15 cellular contexts compared by ENCODE assay signal in genomic region chr17:73347355-73347754, GRCh38. TPM values are rescaled to one million over a fixed set of nuclear protein-coding genes. Genes with fewer than 3 reads are reported as not detected.
DNase-seq lines count a peak whose midpoint lies in the region; ATAC-seq and TF ChIP-seq lines count a peak whose summit lies in the region.
"Had no signal": no experiment of that assay in that cellular context is flagged by ENCODE, and none has a peak within 500 bp of the region (broad histone marks: within the 10 kb centered on the region; RNA-seq: fewer than 3 reads in every experiment).

No MANE protein-coding gene starts in this region.

- WGBS in mesodermal cell (ENCODE audit: insufficient coverage in 2 of 2), 2 experiments: 69 to 80% methylated on average over 2 to 3 of the region's 5 CpGs

- peak in 39 of 49 donors; percentile 14 to 85 (median 62) for DNase-seq in substantia nigra (lab: John Stamatoyannopoulos, UW)
- DNase-seq in iPS-NIHi7 (ENCODE audit: extremely low spot score): no peak
- no peak for DNase-seq in NCI-H2081 treated with DMSO at 0.1 percent for 48 hours (lab: John Stamatoyannopoulos, UW)
- DNase-seq: activated effector memory CD4-positive, alpha-beta T cell treated with anti-CD3 and anti-CD28 coated beads, Interleukin-2, amount 50 U/mL, for 16 hours; NCI-H1930; NCI-H526; Peyer's patch; stimulated activated CD4-positive, alpha-beta T cell treated with anti-CD3 and anti-CD28 coated beads, Interleukin-15, amount 100 ng/mL, for 24 hours; SW 1271 had no signal

- POLR2A ChIA-PET in HEK293 (lab: Yijun Ruan, JAX): no interaction called here

- H3K4me1 ChIP-seq in HEK293 (ENCODE audit: control insufficient read depth, insufficient read depth, low read length): no peaks in the 10 kb centered on the region
- H3K4me1 ChIP-seq in mesodermal cell (ENCODE audit: control insufficient read depth, insufficient read depth, low read length, poor library complexity, severe bottlenecking): peaks cover 37% of the 10 kb centered on the region

- ATAC-seq in GM21447 (IDR thresholded peaks at IDR 0.05; ENCODE audit: unreplicated experiment) (no peak), GM21717 (IDR thresholded peaks at IDR 0.05; ENCODE audit: unreplicated experiment) (no peak)

- H3K36me3 ChIP-seq in HEK293 (ENCODE audit: control insufficient read depth in 2 of 2, insufficient read depth in 1 of 2, low read length in 2 of 2) (no peaks in the 10 kb centered on the region), mesodermal cell (ENCODE audit: control insufficient read depth, insufficient read depth, low read length) (peaks cover 3% of the 10 kb centered on the region)
- H3K36me3 ChIP-seq: ovary, Peyer's patch had no signal

- CTCF ChIA-PET in HEK293 (lab: Yijun Ruan, JAX): interaction anchor here (1.1 to 3.2 kb wide), 2 partner anchors 22 to 39 kb away, joined by 3 to 11 read pairs; no protein-coding TSS in a partner anchor

- no peak for TF ChIP-seq CTCF in HEK293 (tag by site-specific recombination; IDR thresholded peaks at IDR 0.05)

- no peak overlapping the region for H3K27ac ChIP-seq in HEK293 (ENCODE audit: extremely low read depth, low read depth, low read length)
- peak overlapping the region; percentile 47 for H3K27ac ChIP-seq in cingulate gyrus (ENCODE audit: low read depth, low read length)
- peak overlapping the region; percentile 23 for H3K27ac ChIP-seq in mesodermal cell (ENCODE audit: low read depth, low read length, severe bottlenecking)
- no peak overlapping the region for H3K27ac ChIP-seq in substantia nigra (ENCODE audit: low read depth, low read length, poor library complexity, severe bottlenecking)
- H3K27ac ChIP-seq: ovary had no signal

- no peak overlapping the region for H3K4me3 ChIP-seq in HEK293 (ENCODE audit: low read depth, low read length)
- no peak overlapping the region for H3K4me3 ChIP-seq in mesodermal cell (ENCODE audit: extremely low read depth, insufficient read depth, low read length, poor library complexity, severe bottlenecking)
- H3K4me3 ChIP-seq: ovary, Peyer's patch had no signal

- no peaks in the 10 kb centered on the region for H3K9me3 ChIP-seq in HEK293 (ENCODE audit: control insufficient read depth, insufficient read depth, low read depth, low read length)
- no peaks in the 10 kb centered on the region for H3K9me3 ChIP-seq in mesodermal cell (ENCODE audit: control insufficient read depth, low read length)
- H3K9me3 ChIP-seq: ovary, Peyer's patch had no signal

TF ChIP-seq in HEK293, 187 proteins besides CTCF, POLR2A, EP300 and RAD21:
- TF ChIP-seq ZNF707 (tag by site-specific recombination; IDR thresholded peaks at IDR 0.05) (no peak), ZBTB7A (tag by site-specific recombination; IDR thresholded peaks at IDR 0.05; ENCODE audit: low read depth) (no peak), PRDM1 (tag by site-specific recombination; IDR thresholded peaks at IDR 0.05) (no peak), ZNF10 (tag by site-specific recombination; IDR thresholded peaks at IDR 0.05) (no peak), GLIS2 (tag by site-specific recombination; IDR thresholded peaks at IDR 0.05) (no peak), ZFHX2 (tag by site-specific recombination; conservative IDR thresholded peaks at IDR 0.05) (peak; percentile 92), KLF17 (tag by site-specific recombination; IDR thresholded peaks at IDR 0.05) (no peak), ZNF560 (tag by site-specific recombination; IDR thresholded peaks at IDR 0.05; ENCODE audit: borderline replicate concordance) (no peak), EGR2 (tag by site-specific recombination; IDR thresholded peaks at IDR 0.05; ENCODE audit: low read depth) (peak; percentile 80), RBAK (tag by site-specific recombination; IDR thresholded peaks at IDR 0.05) (no peak), ZNF830 (tag by site-specific recombination; IDR thresholded peaks at IDR 0.05; ENCODE audit: low read depth) (no peak), ZNF585B (tag by site-specific recombination; IDR thresholded peaks at IDR 0.05) (no peak), ZBTB21 (tag by site-specific recombination; IDR thresholded peaks at IDR 0.05) (no peak), ZNF132 (tag by site-specific recombination; IDR thresholded peaks at IDR 0.05; ENCODE audit: borderline replicate concordance) (no peak), ZBTB44 (tag by site-specific recombination; IDR thresholded peaks at IDR 0.05) (no peak), ZIC2 (tag by site-specific recombination; IDR thresholded peaks at IDR 0.05) (peak; percentile 87), ZNF768 (tag by site-specific recombination; IDR thresholded peaks at IDR 0.05) (no peak)
TF ChIP-seq in HEK293: peak in this region for 3.

RNA-seq across cellular contexts. Expression of gene CDC42EP4, which starts 35.6 kb away (rescaled TPM):
- 41.4 TPM for polyA plus RNA-seq in mesodermal cell (2013, experiment 1 of 2)
- polyA plus RNA-seq in mesodermal cell (2013, experiment 2 of 2): 35.7 TPM

Comparison
In these comparisons a context has a peak if more than half of its experiments do, and no peak if none do; other contexts are left out.
1. H3K27ac ChIP-seq: peak in cingulate gyrus (single experiment) and mesodermal cell (single experiment); none in HEK293 (single experiment) and substantia nigra (single experiment).
2. DNase-seq: peak in substantia nigra (39 of 49); none in iPS-NIHi7 (single experiment) and NCI-H2081 treated with DMSO at 0.1 percent for 48 hours (single experiment).